8 cellular contexts compared by ENCODE assay signal in genomic region chr1:87330201-87330953, GRCh38. TPM values are rescaled to one million over a fixed set of nuclear protein-coding genes. Genes with fewer than 3 reads are reported as not detected.
DNase-seq lines count a peak whose midpoint lies in the region; FAIRE-seq and TF ChIP-seq lines count a peak whose summit lies in the region.

No MANE protein-coding gene starts in this region.

- H3K36me3 ChIP-seq in BLaER1 (no peaks in the 10 kb centered on the region), SK-N-SH (replicated peaks in 1 of 2; ENCODE audit: control insufficient read depth in 1 of 2, insufficient read depth in 2 of 2, low read length in 1 of 2) (peaks cover 7% of the 10 kb centered on the region in 2 experiments), tibial nerve (no peaks in the 10 kb centered on the region)
- H3K36me3 ChIP-seq in effector memory CD4-positive, alpha-beta T cell (ENCODE audit: control insufficient read depth, insufficient read depth, low read length): no peaks in the 10 kb centered on the region

- CTCF ChIA-PET in SK-N-SH (lab: Yijun Ruan, JAX): interaction anchor here (0.7 to 2.1 kb wide), 2 partner anchors 40 to 623 kb away, joined by 3 to 8 read pairs; no protein-coding TSS in a partner anchor

- no peak for TF ChIP-seq RAD21 in SK-N-SH (IDR thresholded peaks at IDR 0.05; ENCODE audit: low read length)

- H2AFZ ChIP-seq in SK-N-SH (ENCODE audit: low read depth): peak overlapping the region; percentile 43; the same call in 1 of the 2 replicates

- 1% methylated on average over 19 of the region's 19 CpGs for WGBS in SK-N-SH (ENCODE audit: low lambda C conversion rate)
- WGBS in tibial nerve, 2 donors: 1% methylated on average over 19 of the region's 19 CpGs

- DNase-seq in H54 (ENCODE audit: insufficient read length, low spot score) (peak; percentile 36), SK-N-SH (no peak), medulla oblongata (ENCODE audit: extremely low spot score) (peak; percentile 68), tibial nerve (ENCODE audit: low spot score in 2 of 2) (peak in 1 of 2 donors; percentile 40), SW 1271 (lab: John Stamatoyannopoulos, UW) (no peak), GDM1 (lab: John Stamatoyannopoulos, UW) (no peak)
- DNase-seq in effector memory CD4-positive, alpha-beta T cell: no peak

- TF ChIP-seq EP300 in SK-N-SH (IDR thresholded peaks at IDR 0.05; ENCODE audit: borderline replicate concordance in 1 of 2, low read depth in 1 of 2, low read length in 1 of 2): no peak
- peak in 1 of 2 donors; percentile 14 for TF ChIP-seq EP300 in tibial nerve (IDR thresholded peaks at IDR 0.05)

- H3K79me2 ChIP-seq in SK-N-SH (ENCODE audit: insufficient read depth): peaks cover 66% of the 10 kb centered on the region

- TF ChIP-seq CTCF in SK-N-SH (IDR thresholded peaks at IDR 0.05) (no peak), tibial nerve (IDR thresholded peaks at IDR 0.05) (no peak)

- H3K4me2 ChIP-seq in BLaER1: peak overlapping the region; percentile 99
- peak overlapping the region; percentile 87 for H3K4me2 ChIP-seq in SK-N-SH

- H3K9ac ChIP-seq in BLaER1 (peak overlapping the region; percentile 92), SK-N-SH (peak overlapping the region; percentile 89)

- peaks cover 26% of the 10 kb centered on the region for H4K20me1 ChIP-seq in BLaER1
- H4K20me1 ChIP-seq in SK-N-SH (ENCODE audit: insufficient read depth): peaks cover 12% of the 10 kb centered on the region; the same call in 1 of the 2 replicates

- H3K4me3 ChIP-seq in BLaER1: peak overlapping the region; percentile 77
- peak overlapping the region; percentile 67 to 84 for H3K4me3 ChIP-seq in SK-N-SH (ENCODE audit: low read depth in 2 of 2, low read length in 1 of 2)
- peak overlapping the region; percentile 87 for H3K4me3 ChIP-seq in effector memory CD4-positive, alpha-beta T cell (ENCODE audit: insufficient read depth, low read depth, low read length, poor library complexity, severe bottlenecking)
- H3K4me3 ChIP-seq in tibial nerve: peak overlapping the region; percentile 79 to 86 (median 84)

- no peaks in the 10 kb centered on the region for H3K9me2 ChIP-seq in SK-N-SH

- H3K9me3 ChIP-seq in BLaER1 (no peaks in the 10 kb centered on the region), SK-N-SH (no peaks in the 10 kb centered on the region), tibial nerve (no peaks in the 10 kb centered on the region)
- no peaks in the 10 kb centered on the region for H3K9me3 ChIP-seq in effector memory CD4-positive, alpha-beta T cell (ENCODE audit: control insufficient read depth, low read length)

- no peak for FAIRE-seq in H54 (lab: Jason Lieb, UNC)

- peak overlapping the region; percentile 87 for H3K27ac ChIP-seq in BLaER1
- peak overlapping the region; percentile 47 to 83; a peak in 3 of 4 replicates for H3K27ac ChIP-seq in SK-N-SH (ENCODE audit: low read depth in 2 of 2, low read length in 1 of 2)
- peak overlapping the region; percentile 67 for H3K27ac ChIP-seq in effector memory CD4-positive, alpha-beta T cell (ENCODE audit: insufficient read depth, low read length, poor library complexity, severe bottlenecking)
- peak overlapping the region; percentile 94 to 99 (median 97) for H3K27ac ChIP-seq in tibial nerve

- H3K4me1 ChIP-seq in BLaER1 (peaks cover 48% of the 10 kb centered on the region), SK-N-SH (ENCODE audit: control insufficient read depth in 1 of 2, insufficient read depth in 2 of 2, low read depth in 1 of 2, low read length in 1 of 2) (peaks cover 7 to 13% of the 10 kb centered on the region in 2 experiments), tibial nerve (peaks cover 0 to 42% (median 23%) of the 10 kb centered on the region in 4 donors)
- peaks cover 25% of the 10 kb centered on the region for H3K4me1 ChIP-seq in effector memory CD4-positive, alpha-beta T cell (ENCODE audit: control insufficient read depth, insufficient read depth, low read length, poor library complexity, severe bottlenecking)

- H3K27me3 ChIP-seq in BLaER1: no peaks in the 10 kb centered on the region
- H3K27me3 ChIP-seq in SK-N-SH (ENCODE audit: insufficient read depth): no peaks in the 10 kb centered on the region
- H3K27me3 ChIP-seq in effector memory CD4-positive, alpha-beta T cell (replicated peaks; ENCODE audit: control insufficient read depth, insufficient read depth, low read length, poor library complexity, severe bottlenecking): no peaks in the 10 kb centered on the region
- H3K27me3 ChIP-seq in tibial nerve: no peaks in the 10 kb centered on the region

- H3F3A ChIP-seq in SK-N-SH (replicated peaks; ENCODE audit: insufficient read depth): peaks cover 23% of the 10 kb centered on the region

- POLR2A ChIA-PET in SK-N-SH (lab: Yijun Ruan, JAX): no interaction called here

- TF ChIP-seq POLR2A in H54 (IDR thresholded peaks at IDR 0.05; ENCODE audit: low read depth, low read length) (no peak), tibial nerve (IDR thresholded peaks at IDR 0.05) (no peak)

TF ChIP-seq in SK-N-SH, 30 proteins besides CTCF, POLR2A, EP300 and RAD21 (continues in another document):
- TF ChIP-seq GABPA (IDR thresholded peaks at IDR 0.05; ENCODE audit: low read depth) (no peak), NRF1 (IDR thresholded peaks at IDR 0.05; ENCODE audit: low read depth, low read length) (no peak), ZBTB33 (IDR thresholded peaks at IDR 0.05; ENCODE audit: borderline replicate concordance, low read depth) (no peak), NFIC (IDR thresholded peaks at IDR 0.05; ENCODE audit: borderline replicate concordance) (no peak), MEF2A (IDR thresholded peaks at IDR 0.05; ENCODE audit: borderline replicate concordance, low read depth) (no peak), YY1 (IDR thresholded peaks at IDR 0.05; ENCODE audit: low read depth) (no peak), IRF3 (IDR thresholded peaks at IDR 0.05; ENCODE audit: low read depth, low read length) (no peak), FOXJ3 (CRISPR knock-in tag; IDR thresholded peaks at IDR 0.05) (no peak), SMC3 (IDR thresholded peaks at IDR 0.05; ENCODE audit: low read depth, low read length) (no peak), JUND (IDR thresholded peaks at IDR 0.05) (no peak)
- TF ChIP-seq, protein P1, sequence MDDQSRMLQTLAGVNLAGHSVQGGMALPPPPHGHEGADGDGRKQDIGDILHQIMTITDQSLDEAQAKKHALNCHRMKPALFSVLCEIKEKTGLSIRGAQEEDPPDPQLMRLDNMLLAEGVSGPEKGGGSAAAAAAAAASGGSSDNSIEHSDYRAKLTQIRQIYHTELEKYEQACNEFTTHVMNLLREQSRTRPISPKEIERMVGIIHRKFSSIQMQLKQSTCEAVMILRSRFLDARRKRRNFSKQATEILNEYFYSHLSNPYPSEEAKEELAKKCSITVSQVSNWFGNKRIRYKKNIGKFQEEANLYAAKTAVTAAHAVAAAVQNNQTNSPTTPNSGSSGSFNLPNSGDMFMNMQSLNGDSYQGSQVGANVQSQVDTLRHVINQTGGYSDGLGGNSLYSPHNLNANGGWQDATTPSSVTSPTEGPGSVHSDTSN (IDR thresholded peaks at IDR 0.05): no peak

RNA-seq across cellular contexts. Expression of gene LMO4, which starts 1.7 kb away (rescaled TPM):
- polyA plus RNA-seq in SK-N-SH (2012; rRNA removed): 64.7 and 71.1 TPM in 2 replicates
- polyA plus RNA-seq in SK-N-SH (2012; cell fraction: cytosol; rRNA removed): 63.6 and 78.5 TPM in 2 replicates
- 30.6 and 72.4 TPM in 2 replicates for polyA plus RNA-seq in SK-N-SH (2012; cell fraction: nucleus; rRNA removed)
- 10 to 100 TPM; 34.7 to 43.2 (median 40.7) TPM for total RNA-seq in tibial nerve

Comparison
In these comparisons a context has a peak if more than half of its experiments do, and no peak if none do; other contexts are left out.
1. DNase-seq: peak in H54 (single experiment) and medulla oblongata (single experiment); none in SK-N-SH (single experiment), effector memory CD4-positive, alpha-beta T cell (0 of 3), SW 1271 (0 of 2) and GDM1 (single experiment).
2. Peak in every context shown above with its lines, with median percentiles within 50 percentile points of each other: H3K27ac ChIP-seq and H3K4me3 ChIP-seq.